ENCODE assay signal across 20 cellular contexts in genomic region chr15:76252249-76252648, GRCh38. TPM values are rescaled to one million over a fixed set of nuclear protein-coding genes. Genes with fewer than 3 reads are reported as not detected.
DNase-seq lines count a peak whose midpoint lies in the region; ATAC-seq, FAIRE-seq and TF ChIP-seq lines count a peak whose summit lies in the region.
"Had no signal": no experiment of that assay in that cellular context is flagged by ENCODE, and none has a peak within 500 bp of the region (broad histone marks: within the 10 kb centered on the region; RNA-seq: fewer than 3 reads in every experiment).

No MANE protein-coding gene starts in this region.

- WGBS in K562 (ENCODE audit: insufficient coverage, low coverage, missing lambda C conversion rate): 49% methylated on average over 2 of the region's 2 CpGs
- no CpG with 5 or more reads among the region's 2 CpGs for WGBS in mesendoderm (ENCODE audit: extremely low coverage, insufficient coverage, low lambda C conversion rate)

- H3K23ac ChIP-seq in mesendoderm (ENCODE audit: low read length): no peak overlapping the region

- in situ Hi-C loops in K562 (cut with MboI): no loop called here

- H3K27ac ChIP-seq in PC-9 (no peak overlapping the region; the same call in 1 of the 2 replicates), K562 (ENCODE audit: extremely low read depth, low read depth, low read length) (no peak overlapping the region), mesendoderm (ENCODE audit: low read depth, low read length) (no peak overlapping the region)
- H3K27ac ChIP-seq in effector memory CD4-positive, alpha-beta T cell (ENCODE audit: insufficient read depth, low read length, poor library complexity, severe bottlenecking): no peak overlapping the region

- H2BK120ac ChIP-seq in mesendoderm (ENCODE audit: low read depth, low read length): no peak overlapping the region

- DNase-seq in HT-29 (ENCODE audit: low spot score) (peak; percentile 9), PC-9 (peak in 1 of 2 experiments; percentile 57), K562 (ENCODE audit: extremely low read depth in 1 of 4, low spot score in 3 of 4) (no peak), mesendoderm (peak; percentile 53), dedifferentiated amniotic fluid mesenchymal stem cell (ENCODE audit: extremely low spot score) (no peak), NCI-H1417 treated with DMSO at 0.1 percent for 48 hours (lab: John Stamatoyannopoulos, UW) (no peak), D721Med (ENCODE audit: insufficient read length, low spot score) (no peak)
- DNase-seq in effector memory CD4-positive, alpha-beta T cell: no peak
- DNase-seq: ACHN; BE2C; C1 segment of cervical spinal cord; CD8-positive, alpha-beta memory T cell; COR-L47; DMS153; DMS79 had no signal

- no peaks in the 10 kb centered on the region for H3K9me2 ChIP-seq in PC-9 (ENCODE audit: insufficient read depth)

- no peak overlapping the region for H2BK15ac ChIP-seq in mesendoderm (replicated peaks; ENCODE audit: low read depth)

- TF ChIP-seq RAD21 in K562 (CRISPR knock-in tag; conservative IDR thresholded peaks at IDR 0.05 in 1 of 2, IDR thresholded peaks at IDR 0.05 in 1 of 2): no peak

- H3K4me3 ChIP-seq in PC-9 (no peak overlapping the region), K562 (no peak overlapping the region), mesendoderm (ENCODE audit: low read length) (no peak overlapping the region)
- H3K4me3 ChIP-seq in effector memory CD4-positive, alpha-beta T cell (ENCODE audit: insufficient read depth, low read depth, low read length, poor library complexity, severe bottlenecking): no peak overlapping the region
- H3K4me3 ChIP-seq: HAP-1 had no signal

- no peak for ATAC-seq in K562

- no peak for TF ChIP-seq EP300 in K562 (IDR thresholded peaks at IDR 0.05; ENCODE audit: low read length)

- no peaks in the 10 kb centered on the region; the same call in none of the 2 replicates for H3F3A ChIP-seq in PC-9 (ENCODE audit: insufficient read depth, low read depth)

- H3K4ac ChIP-seq in mesendoderm (ENCODE audit: low read depth, low read length): no peak overlapping the region

- no peak overlapping the region for H2AFZ ChIP-seq in PC-9
- H2AFZ ChIP-seq in K562 (ENCODE audit: low read depth, low read length): no peak overlapping the region

- H3K4me1 ChIP-seq in PC-9 (replicated peaks; ENCODE audit: insufficient read depth) (peaks cover 25% of the 10 kb centered on the region), K562 (replicated peaks in 1 of 2; ENCODE audit: control insufficient read depth in 2 of 2, insufficient read depth in 2 of 2, low read length in 2 of 2) (no peaks in the 10 kb centered on the region), mesendoderm (ENCODE audit: control insufficient read depth, low read depth, low read length) (peaks cover 7% of the 10 kb centered on the region)
- H3K4me1 ChIP-seq in effector memory CD4-positive, alpha-beta T cell (ENCODE audit: control insufficient read depth, insufficient read depth, low read length, poor library complexity, severe bottlenecking): no peaks in the 10 kb centered on the region

- POLR2A ChIA-PET in PC-9 (lab: Charles Lee; ENCODE audit: unreplicated experiment): no interaction called here
- POLR2A ChIA-PET in K562 (lab: Yijun Ruan, JAX): no interaction called here

- H4K8ac ChIP-seq in mesendoderm (ENCODE audit: low read depth, low read length): no peak overlapping the region

- CTCF ChIA-PET in PC-9 (lab: Charles Lee) (no interaction called here), K562 (lab: Yijun Ruan, JAX; ENCODE audit: low intra/inter-chr PET ratio) (no interaction called here)

- H3K79me2 ChIP-seq in PC-9 (ENCODE audit: low read depth): no peaks in the 10 kb centered on the region
- peaks cover 6% of the 10 kb centered on the region; the same call in 1 of the 3 replicates for H3K79me2 ChIP-seq in K562 (ENCODE audit: control insufficient read depth, insufficient read depth, low read length)
- no peaks in the 10 kb centered on the region for H3K79me2 ChIP-seq in mesendoderm (ENCODE audit: control insufficient read depth, insufficient read depth, low read length)

- no peaks in the 10 kb centered on the region; the same call in 1 of the 2 replicates for H4K20me1 ChIP-seq in PC-9 (ENCODE audit: insufficient read depth)
- H4K20me1 ChIP-seq in K562 (replicated peaks; ENCODE audit: control insufficient read depth, insufficient read depth, low read length): no peaks in the 10 kb centered on the region

- FAIRE-seq in K562 (lab: Jason Lieb, UNC) (peak; percentile 42), D721Med (lab: Jason Lieb, UNC) (no peak)
- FAIRE-seq: A204.1, GM12891, GM19239, H1 had no signal

- H3K56ac ChIP-seq in mesendoderm (ENCODE audit: low read length): no peak overlapping the region

- no peak overlapping the region for H2AK5ac ChIP-seq in mesendoderm (ENCODE audit: low read length)

- no peaks in the 10 kb centered on the region for H3K79me1 ChIP-seq in mesendoderm (ENCODE audit: low read length)

- intact Hi-C loops in PC-9 (cut with micrococcal nuclease; ENCODE audit: unreplicated experiment) (no loop called here), K562 (cut with micrococcal nuclease) (no loop called here)

- BruUV-seq in PC-9 (replicated peaks; lab: Mats Ljungman, UMichigan): no TSS peak
- no TSS peak for BruUV-seq in K562 (replicated peaks; lab: Mats Ljungman, UMichigan)

- H2BK5ac ChIP-seq in mesendoderm (ENCODE audit: low read length): no peak overlapping the region

- no peak overlapping the region for H4K5ac ChIP-seq in mesendoderm (ENCODE audit: low read length)

- peak overlapping the region; percentile 46 for H3K4me2 ChIP-seq in PC-9
- H3K4me2 ChIP-seq in K562 (ENCODE audit: insufficient read depth, low read length): no peak overlapping the region
- no peak overlapping the region for H3K4me2 ChIP-seq in mesendoderm (ENCODE audit: low read length)

- H3K9me3 ChIP-seq in PC-9 (ENCODE audit: insufficient read depth, low read depth) (no peaks in the 10 kb centered on the region), K562 (replicated peaks; ENCODE audit: control insufficient read depth, insufficient read depth, low read depth, low read length) (no peaks in the 10 kb centered on the region)
- no peaks in the 10 kb centered on the region for H3K9me3 ChIP-seq in effector memory CD4-positive, alpha-beta T cell (ENCODE audit: control insufficient read depth, low read length)
- H3K9me3 ChIP-seq: BE2C, HAP-1 had no signal

- H3K27me3 ChIP-seq in PC-9 (ENCODE audit: insufficient read depth, low read depth): no peaks in the 10 kb centered on the region
- H3K27me3 ChIP-seq in K562 (ENCODE audit: control insufficient read depth in 2 of 2, insufficient read depth in 2 of 2, low read length in 2 of 2): no peaks in the 10 kb centered on the region
- H3K27me3 ChIP-seq in mesendoderm (ENCODE audit: insufficient read depth, low read length, poor library complexity): no peaks in the 10 kb centered on the region
- H3K27me3 ChIP-seq in effector memory CD4-positive, alpha-beta T cell (replicated peaks; ENCODE audit: control insufficient read depth, insufficient read depth, low read length, poor library complexity, severe bottlenecking): no peaks in the 10 kb centered on the region
- H3K27me3 ChIP-seq: BE2C had no signal

- no peak for TF ChIP-seq POLR2A in K562 (conservative IDR thresholded peaks at IDR 0.05)

- H3K9ac ChIP-seq in K562 (ENCODE audit: insufficient read depth in 1 of 2, low read depth in 2 of 2, low read length in 2 of 2) (no peak overlapping the region), mesendoderm (ENCODE audit: low read length) (no peak overlapping the region)

- H3K9me1 ChIP-seq in K562 (ENCODE audit: control insufficient read depth, insufficient read depth, low read length): no peaks in the 10 kb centered on the region

- no peak overlapping the region for H3K18ac ChIP-seq in mesendoderm (ENCODE audit: low read length)

- H3K36me3 ChIP-seq in PC-9 (ENCODE audit: low read depth): peaks cover 14% of the 10 kb centered on the region; the same call in 1 of the 2 replicates
- H3K36me3 ChIP-seq in K562 (ENCODE audit: control insufficient read depth, insufficient read depth, low read length): peaks cover 11% of the 10 kb centered on the region; the same call in 2 of the 3 replicates
- H3K36me3 ChIP-seq in mesendoderm (ENCODE audit: control insufficient read depth, insufficient read depth, low read length): no peaks in the 10 kb centered on the region
- H3K36me3 ChIP-seq in effector memory CD4-positive, alpha-beta T cell (ENCODE audit: control insufficient read depth, insufficient read depth, low read length): no peaks in the 10 kb centered on the region
- H3K36me3 ChIP-seq: BE2C had no signal

- TF ChIP-seq CTCF in PC-9 (conservative IDR thresholded peaks at IDR 0.05) (no peak), K562 (IDR thresholded peaks at IDR 0.05 in 2 of 3, conservative IDR thresholded peaks at IDR 0.05 in 1 of 3; ENCODE audit: insufficient read depth in 2 of 3, low read depth in 1 of 3, low read length in 3 of 3) (no peak), D721Med (IDR thresholded peaks at IDR 0.05; ENCODE audit: insufficient read depth, missing control alignments) (no peak)

TF ChIP-seq in K562, 482 proteins besides CTCF, POLR2A, EP300 and RAD21 (continues in another document):
- TF ChIP-seq KAT2B (IDR thresholded peaks at IDR 0.05; ENCODE audit: low read depth, low read length): no peak

RNA-seq across cellular contexts. Expression of gene ETFA, which starts 59.0 kb away (rescaled TPM):
- total RNA-seq in HT-29 (2014; rRNA removed; shearing (Covaris generic)): 154 and 157 TPM in 2 replicates
- 158 and 187 TPM in 2 replicates for total RNA-seq in PC-9 (2021)
- 146 and 261 TPM in 2 replicates for total RNA-seq in K562 (2011; cell fraction: chromatin; rRNA removed; ENCODE audit: low replicate concordance)
- total RNA-seq in K562 (2011; cell fraction: nucleolus; rRNA removed): 96.2 and 100 TPM in 2 replicates
- 157 and 209 TPM in 2 replicates for total RNA-seq in K562 (2011; cell fraction: nucleoplasm; rRNA removed)
- total RNA-seq in K562 (2014; rRNA removed): 161 and 191 TPM in 2 replicates
- 312 and 341 TPM in 2 replicates for total RNA-seq in K562 (2014; rRNA removed; fragmentation: Illumina TruSeq; extraction: Trizol)
- total RNA-seq in K562 (2015; rRNA removed; fragmentation: Illumina TruSeq; extraction: Trizol): 210 and 240 TPM in 2 replicates
- 258 and 263 TPM in 2 replicates for total RNA-seq in K562 (2021)
- 394 and 543 TPM in 2 replicates for polyA plus RNA-seq in K562 (2011; rRNA removed)
- 152 and 278 TPM in 2 replicates for polyA plus RNA-seq in K562 (2011; cell fraction: cytosol; rRNA removed)
- polyA plus RNA-seq in K562 (2011; cell fraction: nucleus; rRNA removed): 72.1 and 126 TPM in 2 replicates
- 193 and 269 TPM in 2 replicates for polyA plus RNA-seq in K562 (2012)
- 232 and 238 TPM in 2 replicates for polyA plus RNA-seq in K562 (2014; fragmentation: Illumina TruSeq; extraction: Trizol)
- polyA plus RNA-seq in K562 (2014; fragmentation: Nextera tagmentation; extraction: Ambion mirVana): 100 to 1,000 TPM; 130 to 134 TPM
- polyA plus RNA-seq in K562 (2014; rRNA removed): 200 and 253 TPM in 2 replicates
- polyA minus RNA-seq in K562 (2011; rRNA and poly(A)+ RNA removed): 348 and 381 TPM in 2 replicates
- 108 and 109 TPM in 2 replicates for polyA minus RNA-seq in K562 (2011; cell fraction: cytosol; rRNA and poly(A)+ RNA removed)
- 49.1 and 73.3 TPM in 2 replicates for polyA minus RNA-seq in K562 (2011; cell fraction: nucleus; rRNA and poly(A)+ RNA removed)
- 46.7 TPM for polyA plus RNA-seq in mesendoderm (2013, experiment 1 of 2)
- 47.7 TPM for polyA plus RNA-seq in mesendoderm (2013, experiment 2 of 2)

Comparison
In these comparisons a context has a peak if more than half of its experiments do, and no peak if none do; other contexts are left out.
1. DNase-seq: peak in HT-29 (single experiment) and mesendoderm (single experiment); none in K562 (0 of 4), dedifferentiated amniotic fluid mesenchymal stem cell (single experiment), effector memory CD4-positive, alpha-beta T cell (0 of 3), NCI-H1417 treated with DMSO at 0.1 percent for 48 hours (single experiment) and D721Med (single experiment).